6 cellular contexts compared by ENCODE assay signal in the genomic region with DNA sequence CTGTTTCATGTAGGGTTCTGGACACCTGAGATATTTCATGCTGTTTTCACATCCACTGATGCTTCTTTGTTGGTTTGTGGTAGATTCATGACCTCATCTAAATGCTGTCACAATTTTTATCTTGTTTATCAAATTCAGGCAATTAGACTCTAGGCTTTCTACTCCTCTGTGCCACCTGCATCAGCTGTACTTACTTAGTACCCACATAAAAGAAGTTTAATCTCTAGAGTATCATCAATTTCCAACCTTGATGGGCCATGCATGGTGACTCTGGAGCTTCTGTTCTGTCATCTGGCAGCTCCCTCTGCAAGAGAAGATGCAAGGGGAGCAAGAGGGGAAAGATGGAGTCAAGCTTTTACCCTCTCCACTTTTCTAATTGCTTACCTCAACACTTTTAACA.
"Had no signal": no experiment of that assay in that cellular context is flagged by ENCODE, and none has a peak within 500 bp of the region (broad histone marks: within the 10 kb centered on the region; RNA-seq: fewer than 3 reads in every experiment).

No MANE protein-coding gene starts in this region.

- H3K27ac ChIP-seq: HL-60 had no signal

- DNase-seq: IMR-90, KBM-7, KG1 had no signal

- ATAC-seq: HepG2, K562 had no signal

- H3K4me3 ChIP-seq: K562 had no signal
